ENCODE assay signal across 29 cellular contexts in genomic region chr7:25712500-25712899, GRCh38.
"Had no signal": no experiment of that assay in that cellular context is flagged by ENCODE, and none has a peak within 500 bp of the region (broad histone marks: within the 10 kb centered on the region; RNA-seq: fewer than 3 reads in every experiment).

No MANE protein-coding gene starts in this region.

- H3K4me3 ChIP-seq: ascending aorta, cardiac muscle cell, coronary artery, hepatocyte, pancreas, suprapubic skin, transverse colon had no signal

- ATAC-seq: activated T-cell treated with anti-CD3 and anti-CD28 coated beads, Interleukin-2, amount 50 U/mL, for 72 hours; foreskin keratinocyte; naive thymus-derived CD4-positive, alpha-beta T cell; pancreas; sciatic nerve; stimulated activated naive B cell treated with anti-CD40 and anti-IgM and Interleukin-4, amounts not matched to agents 10 μg/mL and 1 μg/mL and 100 μg/mL, for 72 hours had no signal

- H3K27me3 Mint-ChIP-seq: brain had no signal

- H3K9me3 Mint-ChIP-seq: activated naive CD8-positive, alpha-beta T cell treated with anti-CD3 and anti-CD28 coated beads for 36 hours; activated T-cell treated with anti-CD3 and anti-CD28 coated beads, Interleukin-2, amount 50 U/mL, for 72 hours; mesothelial cell of epicardium; neural crest cell; stimulated activated naive B cell treated with anti-CD40 and anti-IgM and Interleukin-4, amounts not matched to agents 10 μg/mL and 1 μg/mL and 100 μg/mL, for 72 hours; T-helper 1 cell treated with Interleukin-12 subunit alpha and Interleukin-12 subunit beta and Interleukin-4 antibody, amounts not matched to agents 30 μg/mL and 1 μg/mL, for 36 hours had no signal

- H3K27ac Mint-ChIP-seq: activated naive CD8-positive, alpha-beta T cell treated with anti-CD3 and anti-CD28 coated beads for 36 hours; activated T-cell treated with anti-CD3 and anti-CD28 coated beads, Interleukin-2, amount 50 U/mL, for 72 hours; mesothelial cell of epicardium; naive thymus-derived CD4-positive, alpha-beta T cell; stimulated activated naive B cell treated with anti-CD40 and anti-IgM and Interleukin-4, amounts not matched to agents 10 μg/mL and 1 μg/mL and 100 μg/mL, for 72 hours; T-helper 1 cell treated with Interleukin-12 subunit alpha and Interleukin-12 subunit beta and Interleukin-4 antibody, amounts not matched to agents 30 μg/mL and 1 μg/mL, for 36 hours had no signal

- H3K9me3 ChIP-seq: ascending aorta, pancreas, suprapubic skin, transverse colon had no signal

- H3K4me1 Mint-ChIP-seq: activated naive CD8-positive, alpha-beta T cell treated with anti-CD3 and anti-CD28 coated beads for 36 hours; naive thymus-derived CD4-positive, alpha-beta T cell; stimulated activated naive B cell treated with anti-CD40 and anti-IgM and Interleukin-4, amounts not matched to agents 10 μg/mL and 1 μg/mL and 100 μg/mL, for 72 hours had no signal

- H3K27me3 ChIP-seq: ascending aorta, cardiac muscle cell, hepatocyte, pancreas, suprapubic skin, transverse colon had no signal

- FAIRE-seq: endothelial cell of umbilical vein, keratinocyte, pancreas had no signal

- H3K4me1 ChIP-seq: foreskin keratinocyte, pancreas had no signal

- H3K27ac ChIP-seq: cardiac muscle cell, coronary artery, foreskin keratinocyte, hepatocyte, pancreas, suprapubic skin had no signal

- H3K36me3 ChIP-seq: ascending aorta, cardiac muscle cell, pancreas, suprapubic skin, transverse colon had no signal

- H3K36me3 Mint-ChIP-seq: activated naive CD8-positive, alpha-beta T cell treated with anti-CD3 and anti-CD28 coated beads for 36 hours; brain; mesothelial cell of epicardium; stimulated activated naive B cell treated with anti-CD40 and anti-IgM and Interleukin-4, amounts not matched to agents 10 μg/mL and 1 μg/mL and 100 μg/mL, for 72 hours had no signal

- DNase-seq: activated CD4-positive, alpha-beta T cell treated with anti-CD3 and anti-CD28 coated beads for 4 hours; activated CD4-positive, alpha-beta T cell treated with anti-CD3 and anti-CD28 coated beads, Interleukin-2, amount 50 U/mL, for 4 hours; activated naive CD4-positive, alpha-beta T cell; activated naive CD8-positive, alpha-beta T cell treated with anti-CD3 and anti-CD28 coated beads for 36 hours; activated T-cell treated with anti-CD3 and anti-CD28 coated beads for 4 hours; activated T-cell treated with anti-CD3 and anti-CD28 coated beads, Interleukin-2, amount 50 U/mL, for 72 hours; foreskin keratinocyte; left cardiac atrium; naive thymus-derived CD4-positive, alpha-beta T cell; nucleus accumbens; pancreas; stimulated activated CD4-positive, alpha-beta T cell treated with anti-CD3 and anti-CD28 coated beads, Interleukin-15, amount 100 ng/mL, for 24 hours; stimulated activated CD4-positive, alpha-beta T cell treated with anti-CD3 and anti-CD28 coated beads, Interleukin-2, amount 100 ng/mL, for 24 hours; stimulated activated naive B cell treated with anti-CD40 and anti-IgM and Interleukin-4, amounts not matched to agents 10 μg/mL and 1 μg/mL and 100 μg/mL, for 72 hours; SW 1271; T-helper 9 cell; transverse colon had no signal

- H3K4me3 Mint-ChIP-seq: activated naive CD8-positive, alpha-beta T cell treated with anti-CD3 and anti-CD28 coated beads for 36 hours; activated T-cell treated with anti-CD3 and anti-CD28 coated beads, Interleukin-2, amount 50 U/mL, for 72 hours; brain; mesothelial cell of epicardium; naive thymus-derived CD4-positive, alpha-beta T cell; neural crest cell; stimulated activated naive B cell treated with anti-CD40 and anti-IgM and Interleukin-4, amounts not matched to agents 10 μg/mL and 1 μg/mL and 100 μg/mL, for 72 hours; T-helper 1 cell treated with Interleukin-12 subunit alpha and Interleukin-12 subunit beta and Interleukin-4 antibody, amounts not matched to agents 30 μg/mL and 1 μg/mL, for 36 hours had no signal
